Comparison of ENCODE assay signal across 8 cellular contexts in the genomic region with DNA sequence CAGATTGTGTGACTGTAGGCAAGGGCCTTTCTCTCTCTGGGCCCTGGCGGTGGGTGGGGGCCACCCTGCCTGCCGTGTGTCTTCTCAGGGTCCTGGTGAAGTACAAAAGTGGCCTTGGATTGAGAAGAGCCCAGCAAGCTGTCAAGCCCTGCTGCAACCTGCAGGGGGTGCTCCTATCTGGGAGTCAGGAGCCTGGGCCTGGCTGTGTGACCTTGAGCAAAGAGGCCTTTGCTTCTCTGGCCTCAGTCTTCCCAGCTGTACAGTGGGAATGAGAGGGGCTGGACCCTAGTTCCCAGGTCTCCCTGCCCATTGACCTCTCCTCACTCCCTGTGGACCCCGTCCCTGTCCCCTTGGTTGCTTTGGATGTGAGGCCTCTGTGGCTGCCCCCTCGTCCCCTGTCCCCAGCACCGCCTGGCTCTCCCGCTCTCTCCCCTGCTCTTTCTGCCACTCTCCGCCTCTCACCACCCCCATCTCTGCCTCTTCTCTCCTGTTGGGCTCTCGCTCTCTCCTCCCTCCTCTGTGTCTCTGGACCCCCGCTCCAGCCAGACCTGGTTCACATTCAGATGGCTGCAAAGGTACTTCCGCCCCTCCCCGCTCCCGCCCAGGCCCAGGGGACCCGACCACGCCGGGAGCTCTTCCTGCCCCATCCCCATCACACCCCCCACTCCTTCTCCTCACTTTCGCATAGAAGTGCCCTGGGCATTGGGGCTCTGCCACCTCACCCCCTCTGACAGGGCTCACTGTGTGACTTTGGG. TPM values are rescaled to one million over a fixed set of nuclear protein-coding genes. Genes with fewer than 3 reads are reported as not detected.
DNase-seq lines count a peak whose midpoint lies in the region; ATAC-seq and TF ChIP-seq lines count a peak whose summit lies in the region.
"Had no signal": no experiment of that assay in that cellular context is flagged by ENCODE, and none has a peak within 500 bp of the region (broad histone marks: within the 10 kb centered on the region; RNA-seq: fewer than 3 reads in every experiment).

No MANE protein-coding gene starts in this region.

- TF ChIP-seq POLR2A in HCT116 (IDR thresholded peaks at IDR 0.05; ENCODE audit: borderline replicate concordance, extremely low read depth, insufficient read depth, insufficient read length): no peak

- H3K36me3 ChIP-seq in DOHH2 (ENCODE audit: control insufficient read depth, low read length): no peaks in the 10 kb centered on the region
- peaks cover 0 to 3% of the 10 kb centered on the region in 2 experiments; a peak in 2 of 4 replicates for H3K36me3 ChIP-seq in HCT116 (ENCODE audit: control insufficient read depth in 1 of 2, insufficient read depth in 2 of 2, low read length in 2 of 2)
- H3K36me3 ChIP-seq in lower lobe of right lung: peaks cover 54% of the 10 kb centered on the region

- no peaks in the 10 kb centered on the region for H4K20me1 ChIP-seq in DOHH2 (ENCODE audit: control insufficient read depth, insufficient read depth, low read depth, low read length)
- H4K20me1 ChIP-seq in HCT116 (ENCODE audit: insufficient read depth): no peaks in the 10 kb centered on the region

- no peak overlapping the region for H3K9ac ChIP-seq in HCT116 (ENCODE audit: low read length)

- TF ChIP-seq RAD21 in HCT116 (IDR thresholded peaks at IDR 0.05; ENCODE audit: low read depth): no peak; the same call in 1 of the 2 replicates

- RAD21 ChIA-PET in HCT116 (lab: Charles Lee; ENCODE audit: low non-redundant PET in 1 of 2, low total read pairs in 2 of 2, uncharacterized antibody in 2 of 2, unreplicated experiment in 2 of 2): no interaction called here

- intact Hi-C loops in HCT116 (cut with micrococcal nuclease): no loop called here
- intact Hi-C loops in lower lobe of right lung (cut with DNase I): no loop called here

- peak; percentile 65 for ATAC-seq in HCT116
- peak; percentile 47 for ATAC-seq in activated CD8-positive, alpha-beta T cell treated with anti-CD3 and anti-CD28 coated beads, Interleukin-2, amount 10 ng/mL, durations not matched to agents 7 days and 5 days
- ATAC-seq in lower lobe of right lung: no peak

- no peaks in the 10 kb centered on the region for H3K27me3 ChIP-seq in DOHH2 (ENCODE audit: control insufficient read depth, low read length)
- no peaks in the 10 kb centered on the region for H3K27me3 ChIP-seq in HCT116 (ENCODE audit: insufficient read depth, low read length)
- no peaks in the 10 kb centered on the region for H3K27me3 ChIP-seq in lower lobe of right lung (ENCODE audit: low read depth)

- no peaks in the 10 kb centered on the region for H3K79me2 ChIP-seq in DOHH2 (ENCODE audit: control insufficient read depth, low read length)
- H3K79me2 ChIP-seq in HCT116 (ENCODE audit: insufficient read depth, low read length): no peaks in the 10 kb centered on the region

- H3K4me2 ChIP-seq in DOHH2 (ENCODE audit: low read length) (no peak overlapping the region), HCT116 (ENCODE audit: low read length) (no peak overlapping the region)

- no peaks in the 10 kb centered on the region for H3K9me3 ChIP-seq in DOHH2 (ENCODE audit: control insufficient read depth, insufficient read depth, low read length)
- no peaks in the 10 kb centered on the region for H3K9me3 ChIP-seq in HCT116 (ENCODE audit: control insufficient read depth in 1 of 2, insufficient read depth in 1 of 2, low read depth in 1 of 2, low read length in 2 of 2)
- H3K9me3 ChIP-seq in lower lobe of right lung: no peaks in the 10 kb centered on the region
- H3K9me3 ChIP-seq: prostate gland had no signal

- no peaks in the 10 kb centered on the region for H3K9me2 ChIP-seq in DOHH2 (replicated peaks; ENCODE audit: control insufficient read depth, low read length)
- no peaks in the 10 kb centered on the region for H3K9me2 ChIP-seq in HCT116 (ENCODE audit: insufficient read depth)

- no peaks in the 10 kb centered on the region for H3F3A ChIP-seq in DOHH2 (ENCODE audit: control insufficient read depth, insufficient read depth)

- no peak for DNase-seq in HCT116 (ENCODE audit: low read depth, low spot score)
- peak; percentile 57 for DNase-seq in activated CD8-positive, alpha-beta T cell treated with anti-CD3 and anti-CD28 coated beads, Interleukin-2, amount 10 ng/mL, durations not matched to agents 7 days and 5 days
- DNase-seq in lower lobe of right lung: peak; percentile 38
- no peak for DNase-seq in NCI-H1930 (lab: John Stamatoyannopoulos, UW)
- no peak for DNase-seq in mesothelial cell of epicardium (ENCODE audit: low spot score in 2 of 2, unreplicated experiment in 2 of 2)
- no peak for DNase-seq in activated CD8-positive, alpha-beta memory T cell treated with anti-CD3 and anti-CD28 coated beads, Interleukin-2, amount 50 U/mL, for 48 hours

- H3K4me1 Mint-ChIP-seq in activated CD8-positive, alpha-beta T cell treated with anti-CD3 and anti-CD28 coated beads, Interleukin-2, amount 10 ng/mL, durations not matched to agents 7 days and 5 days (ENCODE audit: low read depth): no peaks in the 10 kb centered on the region
- peaks cover 21% of the 10 kb centered on the region for H3K4me1 Mint-ChIP-seq in mesothelial cell of epicardium

- POLR2A ChIA-PET in HCT116 (lab: Charles Lee): no interaction called here
- POLR2A ChIA-PET in activated CD8-positive, alpha-beta T cell treated with anti-CD3 and anti-CD28 coated beads, Interleukin-2, amount 10 ng/mL, durations not matched to agents 7 days and 5 days (lab: Charles Lee): no interaction called here

- TF ChIP-seq CTCF in DOHH2 (IDR thresholded peaks at IDR 0.05; ENCODE audit: low read depth, low read length, poor library complexity, severe bottlenecking) (peak; percentile 69), HCT116 (IDR thresholded peaks at IDR 0.05 in 2 of 3, conservative IDR thresholded peaks at IDR 0.05 in 1 of 3; ENCODE audit: borderline replicate concordance in 1 of 3, insufficient read depth in 1 of 3, low read depth in 2 of 3, low read length in 2 of 3) (peak in 2 of 3 experiments; percentile 53 to 65; a peak in 4 of 6 replicates), lower lobe of right lung (IDR thresholded peaks at IDR 0.05) (peak; percentile 17), mesothelial cell of epicardium (IDR thresholded peaks at IDR 0.05; ENCODE audit: unreplicated experiment) (no peak)

- no peak overlapping the region for H2AFZ ChIP-seq in HCT116 (ENCODE audit: low read depth, low read length, poor library complexity, severe bottlenecking)

- H3K27ac Mint-ChIP-seq in activated CD8-positive, alpha-beta T cell treated with anti-CD3 and anti-CD28 coated beads, Interleukin-2, amount 10 ng/mL, durations not matched to agents 7 days and 5 days: no peak overlapping the region
- H3K27ac Mint-ChIP-seq in mesothelial cell of epicardium: no peak overlapping the region

- H3K4me3 ChIP-seq in DOHH2 (ENCODE audit: low read length): no peak overlapping the region
- H3K4me3 ChIP-seq in HCT116 (replicated peaks in 1 of 2; ENCODE audit: low read depth in 1 of 2, low read length in 2 of 2): no peak overlapping the region
- H3K4me3 ChIP-seq in lower lobe of right lung: no peak overlapping the region
- H3K4me3 ChIP-seq: prostate gland had no signal

- H3K27ac ChIP-seq in DOHH2 (ENCODE audit: low read depth, low read length): no peak overlapping the region
- no peak overlapping the region for H3K27ac ChIP-seq in HCT116 (ENCODE audit: low read depth, low read length)
- H3K27ac ChIP-seq in lower lobe of right lung: no peak overlapping the region
- H3K27ac ChIP-seq: prostate gland had no signal

- CTCF ChIA-PET in HCT116 (lab: Charles Lee): no interaction called here
- CTCF ChIA-PET in activated CD8-positive, alpha-beta T cell treated with anti-CD3 and anti-CD28 coated beads, Interleukin-2, amount 10 ng/mL, durations not matched to agents 7 days and 5 days (lab: Charles Lee): interaction anchor here (0.6 to 1.8 kb wide), 3 partner anchors 128 to 141 kb away, joined by 3 to 9 read pairs (median 3); no protein-coding TSS in a partner anchor

- H3K27me3 Mint-ChIP-seq in activated CD8-positive, alpha-beta T cell treated with anti-CD3 and anti-CD28 coated beads, Interleukin-2, amount 10 ng/mL, durations not matched to agents 7 days and 5 days (ENCODE audit: low read depth): no peaks in the 10 kb centered on the region
- no peaks in the 10 kb centered on the region for H3K27me3 Mint-ChIP-seq in mesothelial cell of epicardium (ENCODE audit: low read depth)

- no peak overlapping the region for H3K4me3 Mint-ChIP-seq in activated CD8-positive, alpha-beta T cell treated with anti-CD3 and anti-CD28 coated beads, Interleukin-2, amount 10 ng/mL, durations not matched to agents 7 days and 5 days
- H3K4me3 Mint-ChIP-seq in mesothelial cell of epicardium: no peak overlapping the region

- H3K4me1 ChIP-seq in DOHH2 (ENCODE audit: control insufficient read depth, low read length) (no peaks in the 10 kb centered on the region), HCT116 (ENCODE audit: control insufficient read depth in 1 of 2, insufficient read depth in 2 of 2, low read length in 2 of 2) (peaks cover 0 to 10% of the 10 kb centered on the region in 2 experiments; a peak in 1 of 4 replicates), lower lobe of right lung (no peaks in the 10 kb centered on the region)
- H3K4me1 ChIP-seq: prostate gland had no signal

- H3K36me3 Mint-ChIP-seq in activated CD8-positive, alpha-beta T cell treated with anti-CD3 and anti-CD28 coated beads, Interleukin-2, amount 10 ng/mL, durations not matched to agents 7 days and 5 days (ENCODE audit: low read depth): no peaks in the 10 kb centered on the region
- peaks cover 2% of the 10 kb centered on the region for H3K36me3 Mint-ChIP-seq in mesothelial cell of epicardium

- no TSS peak for BruUV-seq in HCT116 (replicated peaks; lab: Mats Ljungman, UMichigan)

- H3K9me3 Mint-ChIP-seq in activated CD8-positive, alpha-beta T cell treated with anti-CD3 and anti-CD28 coated beads, Interleukin-2, amount 10 ng/mL, durations not matched to agents 7 days and 5 days (ENCODE audit: insufficient read depth): no peaks in the 10 kb centered on the region
- no peaks in the 10 kb centered on the region for H3K9me3 Mint-ChIP-seq in mesothelial cell of epicardium

TF ChIP-seq in HCT116, 20 proteins besides CTCF, POLR2A, EP300 and RAD21 (continues in another document):
- TF ChIP-seq JUND (IDR thresholded peaks at IDR 0.05) (no peak), TCF7L2 (IDR thresholded peaks at IDR 0.05; ENCODE audit: borderline replicate concordance, extremely low read depth, insufficient read depth, insufficient read length) (no peak), ZFX (IDR thresholded peaks at IDR 0.05) (no peak)
- TF ChIP-seq, protein P1, sequence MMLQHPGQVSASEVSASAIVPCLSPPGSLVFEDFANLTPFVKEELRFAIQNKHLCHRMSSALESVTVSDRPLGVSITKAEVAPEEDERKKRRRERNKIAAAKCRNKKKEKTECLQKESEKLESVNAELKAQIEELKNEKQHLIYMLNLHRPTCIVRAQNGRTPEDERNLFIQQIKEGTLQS (IDR thresholded peaks at IDR 0.05): no peak

RNA-seq across cellular contexts. Expression of a gene that starts 46.7 kb away (rescaled TPM):
- total RNA-seq in HCT116 (2021; ENCODE audit: unreplicated experiment): 42.3 TPM
- 35.9 and 36.5 TPM in 2 replicates for polyA plus RNA-seq in HCT116 (2012)
- total RNA-seq in activated CD8-positive, alpha-beta T cell treated with anti-CD3 and anti-CD28 coated beads, Interleukin-2, amount 10 ng/mL, durations not matched to agents 7 days and 5 days: 1 to 10 TPM; 3.2 to 6.5 TPM
- 72.7 TPM for total RNA-seq in lower lobe of right lung
- total RNA-seq in mesothelial cell of epicardium: 81.2 to 85.2 TPM (median 81.3 TPM) in 3 replicates

Comparison
In these comparisons a context has a peak if more than half of its experiments do, and no peak if none do; other contexts are left out.
1. ATAC-seq: peak in HCT116 (single experiment) and activated CD8-positive, alpha-beta T cell treated with anti-CD3 and anti-CD28 coated beads, Interleukin-2, amount 10 ng/mL, durations not matched to agents 7 days and 5 days (single experiment); none in lower lobe of right lung (0 of 2).
2. DNase-seq: peak in activated CD8-positive, alpha-beta T cell treated with anti-CD3 and anti-CD28 coated beads, Interleukin-2, amount 10 ng/mL, durations not matched to agents 7 days and 5 days (single experiment) and lower lobe of right lung (single experiment); none in HCT116 (single experiment), NCI-H1930 (0 of 2), mesothelial cell of epicardium (0 of 2) and activated CD8-positive, alpha-beta memory T cell treated with anti-CD3 and anti-CD28 coated beads, Interleukin-2, amount 50 U/mL, for 48 hours (single experiment).